In genomic region chr17:46772879-46773620, GRCh38 we compare ENCODE assay signal across 11 cellular contexts. TPM values are rescaled to one million over a fixed set of nuclear protein-coding genes. Genes with fewer than 3 reads are reported as not detected.
A peak's percentile ranks its signal among the peaks of the same experiment; 100 is the strongest.
DNase-seq lines count a peak whose midpoint lies in the region; ATAC-seq, FAIRE-seq and TF ChIP-seq lines count a peak whose summit lies in the region.
"Had no signal": no experiment of that assay in that cellular context is flagged by ENCODE, and none has a peak within 500 bp of the region (broad histone marks: within the 10 kb centered on the region; RNA-seq: fewer than 3 reads in every experiment).

No MANE protein-coding gene starts in this region.

- DNase-seq in CD8-positive, alpha-beta T cell, result no peak
- DNase-seq in H7 (peak; percentile 65), activated B cell treated with CpG ODN at 0.5 μM for 24 hours (no peak), mesenchymal stem cell (peak; percentile 18), NCI-H1105 (lab: John Stamatoyannopoulos, UW) (no peak), NCI-H2029 (lab: John Stamatoyannopoulos, UW) (no peak), HTR-8/SVneo (ENCODE audit: insufficient read length, low spot score) (no peak)
- DNase-seq: activated gamma-delta T cell treated with Interleukin-2 at 50 U/mL for 16 hours had no signal

- H2AFZ ChIP-seq in mesenchymal stem cell (ENCODE audit: low read depth, low read length), result no peak overlapping the region

- no peak overlapping the region for H3K23ac ChIP-seq in mesenchymal stem cell (ENCODE audit: low read length in 2 of 2)

- peaks cover 4% of the 10 kb centered on the region for H3K79me1 ChIP-seq in mesenchymal stem cell (replicated peaks; ENCODE audit: low read length, poor library complexity, severe bottlenecking)

- H3K9me3 ChIP-seq in CD8-positive, alpha-beta T cell (ENCODE audit: low read length), result no peaks in the 10 kb centered on the region
- no peaks in the 10 kb centered on the region for H3K9me3 ChIP-seq in mesenchymal stem cell (ENCODE audit: control insufficient read depth, low read length)

- H3K9ac ChIP-seq in mesenchymal stem cell (ENCODE audit: low read length), result no peak overlapping the region

- H3K4me1 ChIP-seq in CD8-positive, alpha-beta T cell (ENCODE audit: insufficient read depth, low read length), result peaks cover 31% of the 10 kb centered on the region
- peaks cover 28% of the 10 kb centered on the region for H3K4me1 ChIP-seq in mesenchymal stem cell (ENCODE audit: control insufficient read depth, insufficient read depth, low read depth, low read length)

- no peak overlapping the region for H2BK120ac ChIP-seq in mesenchymal stem cell (ENCODE audit: low read depth, low read length)

- H3K36me3 ChIP-seq in CD8-positive, alpha-beta T cell (ENCODE audit: insufficient read depth, low read length), result no peaks in the 10 kb centered on the region
- H3K36me3 ChIP-seq in H7 (replicated peaks; ENCODE audit: control insufficient read depth, insufficient read depth, low read length) (no peaks in the 10 kb centered on the region), mesenchymal stem cell (ENCODE audit: control insufficient read depth in 1 of 2, insufficient read depth in 2 of 2, low read depth in 1 of 2, low read length in 2 of 2) (peaks cover 0 to 7% of the 10 kb centered on the region in 2 experiments)

- H3K9me3 Mint-ChIP-seq in CD8-positive, alpha-beta T cell, result no peaks in the 10 kb centered on the region
- no peaks in the 10 kb centered on the region for H3K9me3 Mint-ChIP-seq in activated B cell treated with CpG ODN at 0.5 μM for 24 hours

- ATAC-seq in CD8-positive, alpha-beta T cell, result no peak
- peak; percentile 12 for ATAC-seq in activated B cell treated with CpG ODN at 0.5 μM for 24 hours (ENCODE audit: low read depth)
- no peak for ATAC-seq in HG03095 (IDR thresholded peaks at IDR 0.05; ENCODE audit: unreplicated experiment)

- no peak overlapping the region for H4K8ac ChIP-seq in mesenchymal stem cell (ENCODE audit: low read length)

- no peaks in the 10 kb centered on the region for H3K36me3 Mint-ChIP-seq in CD8-positive, alpha-beta T cell
- H3K36me3 Mint-ChIP-seq in activated B cell treated with CpG ODN at 0.5 μM for 24 hours (ENCODE audit: low read depth), result peaks cover 2% of the 10 kb centered on the region

- peaks cover 47% of the 10 kb centered on the region for H3K27me3 Mint-ChIP-seq in CD8-positive, alpha-beta T cell (ENCODE audit: low read depth)
- H3K27me3 Mint-ChIP-seq in activated B cell treated with CpG ODN at 0.5 μM for 24 hours, result peaks cover 1% of the 10 kb centered on the region

- peak overlapping the region; percentile 82 for H3K4me3 Mint-ChIP-seq in CD8-positive, alpha-beta T cell
- H3K4me3 Mint-ChIP-seq in activated B cell treated with CpG ODN at 0.5 μM for 24 hours, result peak overlapping the region; percentile 82

- no peak for TF ChIP-seq CTCF in CD8-positive, alpha-beta T cell (IDR thresholded peaks at IDR 0.05)
- no peak for TF ChIP-seq CTCF in activated B cell treated with CpG ODN at 0.5 μM for 24 hours (IDR thresholded peaks at IDR 0.05)

- peaks cover 6% of the 10 kb centered on the region for H3K27me3 ChIP-seq in CD8-positive, alpha-beta T cell (ENCODE audit: insufficient read depth, low read length)
- H3K27me3 ChIP-seq in H7 (ENCODE audit: control insufficient read depth, insufficient read depth, low read length) (peaks cover 21% of the 10 kb centered on the region; the same call in 1 of the 2 replicates), mesenchymal stem cell (ENCODE audit: control insufficient read depth in 1 of 2, insufficient read depth in 1 of 2, low read length in 2 of 2) (peaks cover 0 to 33% of the 10 kb centered on the region in 2 experiments)

- H2BK15ac ChIP-seq in mesenchymal stem cell (ENCODE audit: low read depth, poor library complexity, severe bottlenecking), result no peak overlapping the region

- no peak overlapping the region for H3K27ac Mint-ChIP-seq in CD8-positive, alpha-beta T cell
- H3K27ac Mint-ChIP-seq in activated B cell treated with CpG ODN at 0.5 μM for 24 hours, result peak overlapping the region; percentile 46

- intact Hi-C loops in CD8-positive, alpha-beta T cell (cut with DNase I, micrococcal nuclease), result no loop called here
- intact Hi-C loops in activated B cell treated with CpG ODN at 0.5 μM for 24 hours (cut with micrococcal nuclease), result loop anchor here (5.0 kb wide), 1 partner anchor 44 kb away; the partner anchor contains the start of gene WNT3

- H2AK5ac ChIP-seq in mesenchymal stem cell (ENCODE audit: low read length, severe bottlenecking), result no peak overlapping the region

- no peak overlapping the region for H2BK12ac ChIP-seq in mesenchymal stem cell (ENCODE audit: low read length in 2 of 2)

- H3K14ac ChIP-seq in mesenchymal stem cell (ENCODE audit: low read length in 2 of 2), result no peak overlapping the region

- POLR2A ChIA-PET in CD8-positive, alpha-beta T cell (lab: Charles Lee), result no interaction called here
- POLR2A ChIA-PET in activated B cell treated with CpG ODN at 0.5 μM for 24 hours (lab: Charles Lee), result no interaction called here

- H3K4me1 Mint-ChIP-seq in CD8-positive, alpha-beta T cell (ENCODE audit: low read depth), result peaks cover 23% of the 10 kb centered on the region
- peaks cover 36% of the 10 kb centered on the region for H3K4me1 Mint-ChIP-seq in activated B cell treated with CpG ODN at 0.5 μM for 24 hours

- no peak overlapping the region for H4K91ac ChIP-seq in mesenchymal stem cell (ENCODE audit: low read length)

- H2BK5ac ChIP-seq in mesenchymal stem cell (ENCODE audit: low read depth, low read length, poor library complexity, severe bottlenecking), result no peak overlapping the region

- 35% methylated on average over 12 of the region's 12 CpGs for WGBS in mesenchymal stem cell

- CTCF ChIA-PET in CD8-positive, alpha-beta T cell (lab: Charles Lee), result no interaction called here
- CTCF ChIA-PET in activated B cell treated with CpG ODN at 0.5 μM for 24 hours (lab: Charles Lee), result no interaction called here

- no peak overlapping the region for H3K27ac ChIP-seq in CD8-positive, alpha-beta T cell (ENCODE audit: low read depth, low read length)
- no peak overlapping the region for H3K27ac ChIP-seq in mesenchymal stem cell (ENCODE audit: low read length, poor library complexity, severe bottlenecking)

- no peak overlapping the region for H3K4me2 ChIP-seq in mesenchymal stem cell (ENCODE audit: low read length, poor library complexity, severe bottlenecking)

- H3K18ac ChIP-seq in mesenchymal stem cell (ENCODE audit: low read depth in 1 of 2, low read length in 2 of 2), result no peak overlapping the region

- H3K4ac ChIP-seq in mesenchymal stem cell (ENCODE audit: low read depth in 1 of 2, low read length in 2 of 2), result no peak overlapping the region

- no peak overlapping the region for H3K4me3 ChIP-seq in CD8-positive, alpha-beta T cell (ENCODE audit: low read depth, low read length)
- H3K4me3 ChIP-seq in H7 (ENCODE audit: insufficient read depth, low read depth, low read length) (no peak overlapping the region), mesenchymal stem cell (ENCODE audit: insufficient read depth in 1 of 2, low read depth in 1 of 2, low read length in 2 of 2) (no peak overlapping the region)

- FAIRE-seq in HTR-8/SVneo (lab: Jason Lieb, UNC), result no peak

RNA-seq across cellular contexts. Expression of gene WNT3, which starts 45.4 kb away (rescaled TPM):
- not detected for total RNA-seq in CD8-positive, alpha-beta T cell
- total RNA-seq in H7 (2014; rRNA removed; shearing (Covaris generic)), result 29.9 and 31.9 TPM in 2 replicates
- 1.0 and 1.3 TPM in 2 replicates for total RNA-seq in activated B cell treated with CpG ODN at 0.5 μM for 24 hours
- polyA plus RNA-seq in mesenchymal stem cell (2013, experiment 1 of 2), result 1.1 TPM
- polyA plus RNA-seq in mesenchymal stem cell (2013, experiment 2 of 2), result 1.1 TPM
- total RNA-seq: G401; T-helper 1 cell treated with Interleukin-12 subunit alpha and Interleukin-12 subunit beta and Interleukin-4 antibody, amounts not matched to agents 30 ng/mL and 1 ng/mL, for 36 hours had no signal

Comparison
In these comparisons a context has a peak if more than half of its experiments do, and no peak if none do; other contexts are left out.
1. DNase-seq: peak in H7 (single experiment) and mesenchymal stem cell (single experiment); none in CD8-positive, alpha-beta T cell (0 of 7), activated B cell treated with CpG ODN at 0.5 μM for 24 hours (single experiment), NCI-H1105 (single experiment), NCI-H2029 (single experiment) and HTR-8/SVneo (single experiment).
2. RNA of gene WNT3, which starts 45.4 kb away (total RNA-seq): 29.9 to 31.9 TPM in H7; 1.0 to 1.3 TPM in activated B cell treated with CpG ODN at 0.5 μM for 24 hours and not detected in CD8-positive, alpha-beta T cell; every median in the first group is over 10 times any median in the second.